11 cellular contexts compared by ENCODE assay signal in the genomic region with DNA sequence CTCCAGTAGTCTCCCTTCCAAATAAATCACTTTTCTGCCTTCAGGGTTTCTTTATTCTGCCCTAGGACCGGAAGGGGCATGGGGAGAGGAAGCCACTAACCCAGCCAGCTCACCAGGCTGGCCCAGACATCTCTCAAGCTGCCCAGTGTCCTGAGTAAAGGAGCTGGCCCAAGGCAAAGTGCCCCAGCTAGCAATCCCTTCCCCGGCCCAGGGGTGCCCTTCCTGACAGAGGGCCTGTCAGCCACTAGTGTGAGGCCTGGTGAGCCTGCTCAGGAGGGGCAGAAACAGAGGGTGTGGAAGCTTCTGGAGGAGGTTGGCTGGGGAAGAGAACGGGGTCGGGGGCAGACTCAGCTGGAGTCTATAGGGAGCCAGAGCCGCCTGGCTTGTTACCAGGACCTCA. TPM values are rescaled to one million over a fixed set of nuclear protein-coding genes. Genes with fewer than 3 reads are reported as not detected.
DNase-seq lines count a peak whose midpoint lies in the region; ATAC-seq and TF ChIP-seq lines count a peak whose summit lies in the region.
"Had no signal": no experiment of that assay in that cellular context is flagged by ENCODE, and none has a peak within 500 bp of the region (broad histone marks: within the 10 kb centered on the region; RNA-seq: fewer than 3 reads in every experiment).

No MANE protein-coding gene starts in this region.

- H3K27ac ChIP-seq in DOHH2 (ENCODE audit: low read depth, low read length) (no peak overlapping the region), OCI-LY7 (ENCODE audit: low read depth, low read length, poor library complexity, severe bottlenecking) (no peak overlapping the region), epithelial cell of prostate (peak overlapping the region; percentile 17), skin epidermis (peak overlapping the region in 14 of 21 experiments; percentile 5 to 100 (median 98))

- H3K27me3 ChIP-seq in DOHH2 (ENCODE audit: control insufficient read depth, low read length), result no peaks in the 10 kb centered on the region

- no peak overlapping the region for H2AFZ ChIP-seq in OCI-LY7 (ENCODE audit: low read length)

- CTCF ChIA-PET in OCI-LY7 (lab: Charles Lee; ENCODE audit: unreplicated experiment), result no interaction called here

- intact Hi-C loops in OCI-LY7 (cut with micrococcal nuclease; ENCODE audit: unreplicated experiment), result loop anchor here (10.0 kb wide), 1 partner anchor 449 kb away; no protein-coding TSS in a partner anchor

- H3K9me2 ChIP-seq in DOHH2 (replicated peaks; ENCODE audit: control insufficient read depth, low read length) (no peaks in the 10 kb centered on the region), OCI-LY7 (ENCODE audit: insufficient read depth, low read length) (no peaks in the 10 kb centered on the region)

- H3K9me3 ChIP-seq in DOHH2 (ENCODE audit: control insufficient read depth, insufficient read depth, low read length) (no peaks in the 10 kb centered on the region), OCI-LY7 (ENCODE audit: low read length) (no peaks in the 10 kb centered on the region)

- TF ChIP-seq CTCF in DOHH2 (IDR thresholded peaks at IDR 0.05; ENCODE audit: low read depth, low read length, poor library complexity, severe bottlenecking), result no peak
- TF ChIP-seq CTCF in OCI-LY7 (conservative IDR thresholded peaks at IDR 0.05; ENCODE audit: low read length), result no peak

- H4K20me1 ChIP-seq in DOHH2 (ENCODE audit: control insufficient read depth, insufficient read depth, low read depth, low read length), result no peaks in the 10 kb centered on the region
- H4K20me1 ChIP-seq in OCI-LY7 (ENCODE audit: insufficient read depth, low read length), result no peaks in the 10 kb centered on the region

- DNase-seq in OCI-LY7 (ENCODE audit: low spot score) (no peak), epithelial cell of prostate (ENCODE audit: low read depth, low spot score) (no peak), islet precursor cell (no peak)
- DNase-seq: DMS79, NCI-H2171 had no signal

- POLR2A ChIA-PET in OCI-LY7 (lab: Charles Lee), result no interaction called here

- H3K36me3 ChIP-seq in DOHH2 (ENCODE audit: control insufficient read depth, low read length) (no peaks in the 10 kb centered on the region), OCI-LY7 (ENCODE audit: insufficient read depth, low read length) (no peaks in the 10 kb centered on the region)

- peaks cover 31% of the 10 kb centered on the region for H3K4me1 ChIP-seq in DOHH2 (ENCODE audit: control insufficient read depth, low read length)
- peaks cover 39% of the 10 kb centered on the region for H3K4me1 ChIP-seq in OCI-LY7 (ENCODE audit: insufficient read depth, low read length, poor library complexity, severe bottlenecking)

- ATAC-seq in HG03280 (IDR thresholded peaks at IDR 0.05; ENCODE audit: unreplicated experiment) (no peak), HG02759 (IDR thresholded peaks at IDR 0.05; ENCODE audit: unreplicated experiment) (no peak)

- peak overlapping the region; percentile 92 for H3K4me3 ChIP-seq in DOHH2 (ENCODE audit: low read length)
- no peak overlapping the region for H3K4me3 ChIP-seq in OCI-LY7 (ENCODE audit: low read depth, low read length, poor library complexity, severe bottlenecking)
- no peak overlapping the region for H3K4me3 ChIP-seq in skin epidermis

- no TSS peak for BruUV-seq in OCI-LY7 (replicated peaks; lab: Mats Ljungman, UMichigan)

- H3K79me2 ChIP-seq in DOHH2 (ENCODE audit: control insufficient read depth, low read length) (peaks cover 17% of the 10 kb centered on the region), OCI-LY7 (ENCODE audit: insufficient read depth, low read depth, low read length) (no peaks in the 10 kb centered on the region)

- 0 out of 2 replicates have a peak, but pooled peaks cover 5% of the 10 kb centered on the region for H3F3A ChIP-seq in DOHH2 (ENCODE audit: control insufficient read depth, insufficient read depth)

- H3K4me2 ChIP-seq in DOHH2 (ENCODE audit: low read length) (peak overlapping the region; percentile 82), OCI-LY7 (ENCODE audit: low read length) (peak overlapping the region; percentile 82; the same call in 1 of the 2 replicates)

RNA-seq across cellular contexts. Expression of a gene that starts 22.2 kb away (rescaled TPM):
- total RNA-seq in OCI-LY7 (2014; rRNA removed; shearing (Covaris generic)), result 2.3 and 5.7 TPM in 2 replicates
- 2.5 and 3.2 TPM in 2 replicates for total RNA-seq in OCI-LY7 (2022)

RNA-seq across cellular contexts. Expression of a gene that starts 35.7 kb away (rescaled TPM):
- total RNA-seq in OCI-LY7 (2014; rRNA removed; shearing (Covaris generic)), result not detected in 2 replicates
- not detected in 2 replicates for total RNA-seq in OCI-LY7 (2022)
- total RNA-seq: frontal cortex had no signal

RNA-seq across cellular contexts. Expression of a gene that starts 35.9 kb away (rescaled TPM):
- total RNA-seq in OCI-LY7 (2014; rRNA removed; shearing (Covaris generic)), result not detected in 2 replicates
- not detected in 2 replicates for total RNA-seq in OCI-LY7 (2022)
- total RNA-seq: frontal cortex had no signal

RNA-seq across cellular contexts. Expression of a gene that starts 51.4 kb away (rescaled TPM):
- total RNA-seq in OCI-LY7 (2014; rRNA removed; shearing (Covaris generic)), result not detected in 2 replicates
- not detected in 2 replicates for total RNA-seq in OCI-LY7 (2022)
- total RNA-seq: frontal cortex, lower leg skin had no signal

RNA-seq across cellular contexts. Expression of a gene that starts 51.6 kb away (rescaled TPM):
- 0.03 and 0.05 TPM in 2 replicates for total RNA-seq in OCI-LY7 (2014; rRNA removed; shearing (Covaris generic))
- 0.06 TPM in 1 of 2 replicates, not detected in the other for total RNA-seq in OCI-LY7 (2022)
- total RNA-seq: frontal cortex had no signal

Comparison
In these comparisons a context has a peak if more than half of its experiments do, and no peak if none do; other contexts are left out.
1. H3K27ac ChIP-seq: peak in epithelial cell of prostate (single experiment) and skin epidermis (14 of 21); none in DOHH2 (single experiment) and OCI-LY7 (single experiment).